In genomic region chr6:36631326-36632046, GRCh38 we compare ENCODE assay signal across 33 cellular contexts. TPM values are rescaled to one million over a fixed set of nuclear protein-coding genes. Genes with fewer than 3 reads are reported as not detected.
DNase-seq lines count a peak whose midpoint lies in the region; ATAC-seq and TF ChIP-seq lines count a peak whose summit lies in the region.
"Had no signal": no experiment of that assay in that cellular context is flagged by ENCODE, and none has a peak within 500 bp of the region (broad histone marks: within the 10 kb centered on the region; RNA-seq: fewer than 3 reads in every experiment).

No MANE protein-coding gene starts in this region.

- no peak overlapping the region for H2BK120ac ChIP-seq in mesenchymal stem cell (ENCODE audit: low read depth, low read length)

- no peaks in the 10 kb centered on the region for H3K36me3 ChIP-seq in HEK293 (ENCODE audit: control insufficient read depth in 2 of 2, insufficient read depth in 1 of 2, low read length in 2 of 2)
- no peaks in the 10 kb centered on the region for H3K36me3 ChIP-seq in mesenchymal stem cell (ENCODE audit: control insufficient read depth in 1 of 2, insufficient read depth in 2 of 2, low read depth in 1 of 2, low read length in 2 of 2)
- H3K36me3 ChIP-seq in upper lobe of right lung: no peaks in the 10 kb centered on the region
- H3K36me3 ChIP-seq: MG63, pancreas had no signal

- H3K36me3 Mint-ChIP-seq in dendritic cell treated with granulocyte-macrophage colony-stimulating factor and Interleukin-4, amounts not matched to agents 40 ng/mL and 50 ng/mL, for 4 days (ENCODE audit: low read depth): no peaks in the 10 kb centered on the region

- no peak overlapping the region for H3K4ac ChIP-seq in mesenchymal stem cell (ENCODE audit: low read depth in 1 of 2, low read length in 2 of 2)

- H4K8ac ChIP-seq in mesenchymal stem cell (ENCODE audit: low read length): no peak overlapping the region

- no peak for TF ChIP-seq CTCF in HEK293 (tag by site-specific recombination; IDR thresholded peaks at IDR 0.05)
- TF ChIP-seq CTCF in upper lobe of right lung (IDR thresholded peaks at IDR 0.05): no peak

- no peak overlapping the region for H3K9ac ChIP-seq in mesenchymal stem cell (ENCODE audit: low read length)
- H3K9ac ChIP-seq: KMS-11 had no signal

- WGBS in mesenchymal stem cell: 80% methylated on average over 17 of the region's 17 CpGs

- H3K27me3 ChIP-seq in mesenchymal stem cell (ENCODE audit: control insufficient read depth in 1 of 2, insufficient read depth in 1 of 2, low read length in 2 of 2) (no peaks in the 10 kb centered on the region), upper lobe of right lung (no peaks in the 10 kb centered on the region)
- H3K27me3 ChIP-seq: MG63, pancreas had no signal

- no peak overlapping the region for H3K23ac ChIP-seq in mesenchymal stem cell (ENCODE audit: low read length in 2 of 2)

- H3K18ac ChIP-seq in mesenchymal stem cell (ENCODE audit: low read depth in 1 of 2, low read length in 2 of 2): peak overlapping the region in 1 of 2 experiments; percentile 37

- H3K9me3 Mint-ChIP-seq in dendritic cell treated with granulocyte-macrophage colony-stimulating factor and Interleukin-4, amounts not matched to agents 40 ng/mL and 50 ng/mL, for 4 days: no peaks in the 10 kb centered on the region
- H3K9me3 Mint-ChIP-seq: central memory CD8-positive, alpha-beta T cell; endodermal cell; HFFc6; stimulated activated naive CD8-positive, alpha-beta T cell treated with anti-CD3 and anti-CD28 coated beads, Interleukin-15, Interleukin-2, amounts not matched to agents 100 ng/mL and 50 ng/mL, for 24 hours had no signal

- no peak overlapping the region for H3K4me2 ChIP-seq in mesenchymal stem cell (ENCODE audit: low read length, poor library complexity, severe bottlenecking)
- H3K4me2 ChIP-seq: KMS-11, smooth muscle cell had no signal

- intact Hi-C loops in dendritic cell treated with granulocyte-macrophage colony-stimulating factor and Interleukin-4, amounts not matched to agents 40 ng/mL and 50 ng/mL, for 4 days (cut with micrococcal nuclease): no loop called here
- intact Hi-C loops in upper lobe of right lung (cut with DNase I): no loop called here

- H3K4me3 Mint-ChIP-seq in dendritic cell treated with granulocyte-macrophage colony-stimulating factor and Interleukin-4, amounts not matched to agents 40 ng/mL and 50 ng/mL, for 4 days: no peak overlapping the region
- H3K4me3 Mint-ChIP-seq: central memory CD8-positive, alpha-beta T cell; endodermal cell; HFFc6; stimulated activated naive CD8-positive, alpha-beta T cell treated with anti-CD3 and anti-CD28 coated beads, Interleukin-15, Interleukin-2, amounts not matched to agents 100 ng/mL and 50 ng/mL, for 24 hours; T-helper 17 cell had no signal

- H2AFZ ChIP-seq in mesenchymal stem cell (ENCODE audit: low read depth, low read length): no peak overlapping the region

- H3K27ac ChIP-seq in HEK293 (ENCODE audit: extremely low read depth, low read depth, low read length): no peak overlapping the region
- no peak overlapping the region for H3K27ac ChIP-seq in mesenchymal stem cell (ENCODE audit: low read length, poor library complexity, severe bottlenecking)
- H3K27ac ChIP-seq in upper lobe of right lung: peak overlapping the region; percentile 14
- H3K27ac ChIP-seq: KMS-11, pancreas had no signal

- CTCF ChIA-PET in HEK293 (lab: Yijun Ruan, JAX): interaction anchor here (0.6 to 1.8 kb wide), 6 partner anchors 13 to 151 kb away, joined by 3 to 5 read pairs (median 4); no protein-coding TSS in a partner anchor

- ATAC-seq in upper lobe of right lung (peak; percentile 64), HG03571 (IDR thresholded peaks at IDR 0.05; ENCODE audit: unreplicated experiment) (no peak), GM19395 (IDR thresholded peaks at IDR 0.05; ENCODE audit: unreplicated experiment) (no peak)
- ATAC-seq: activated CD4-positive, CD25-positive, alpha-beta regulatory T cell treated with anti-CD3 and anti-CD28 coated beads, Interleukin-2, amount 50 U/mL, for 24 hours; left ventricle myocardium superior; mucosa of descending colon; pancreas; Right ventricle myocardium inferior; SK-N-SH treated with all-trans-retinoic acid at 6 μM for 48 hours; T-helper 17 cell had no signal

- no peak overlapping the region for H2BK15ac ChIP-seq in mesenchymal stem cell (ENCODE audit: low read depth, poor library complexity, severe bottlenecking)

- peak overlapping the region; percentile 4 for H2AK5ac ChIP-seq in mesenchymal stem cell (ENCODE audit: low read length, severe bottlenecking)

- H3K4me1 ChIP-seq in HEK293 (ENCODE audit: control insufficient read depth, insufficient read depth, low read length) (0 out of 2 replicates have a peak, but pooled peaks cover 3% of the 10 kb centered on the region), mesenchymal stem cell (ENCODE audit: control insufficient read depth, insufficient read depth, low read depth, low read length) (peaks cover 30% of the 10 kb centered on the region), upper lobe of right lung (peaks cover 35% of the 10 kb centered on the region)

- H3K14ac ChIP-seq in mesenchymal stem cell (ENCODE audit: low read length in 2 of 2): no peak overlapping the region

- no peak overlapping the region for H4K91ac ChIP-seq in mesenchymal stem cell (ENCODE audit: low read length)

- H3K79me1 ChIP-seq in mesenchymal stem cell (replicated peaks; ENCODE audit: low read length, poor library complexity, severe bottlenecking): peaks cover 2% of the 10 kb centered on the region

- no peak overlapping the region for H2BK12ac ChIP-seq in mesenchymal stem cell (ENCODE audit: low read length in 2 of 2)

- H3K27me3 Mint-ChIP-seq in dendritic cell treated with granulocyte-macrophage colony-stimulating factor and Interleukin-4, amounts not matched to agents 40 ng/mL and 50 ng/mL, for 4 days: no peaks in the 10 kb centered on the region
- H3K27me3 Mint-ChIP-seq: central memory CD8-positive, alpha-beta T cell; stimulated activated naive CD8-positive, alpha-beta T cell treated with anti-CD3 and anti-CD28 coated beads, Interleukin-15, Interleukin-2, amounts not matched to agents 100 ng/mL and 50 ng/mL, for 24 hours; T-helper 17 cell had no signal

- peaks cover 80% of the 10 kb centered on the region for H3K4me1 Mint-ChIP-seq in dendritic cell treated with granulocyte-macrophage colony-stimulating factor and Interleukin-4, amounts not matched to agents 40 ng/mL and 50 ng/mL, for 4 days (ENCODE audit: low read depth)
- H3K4me1 Mint-ChIP-seq: central memory CD8-positive, alpha-beta T cell; endodermal cell had no signal

- no peak overlapping the region for H2BK5ac ChIP-seq in mesenchymal stem cell (ENCODE audit: low read depth, low read length, poor library complexity, severe bottlenecking)

- no peaks in the 10 kb centered on the region for H3K9me3 ChIP-seq in HEK293 (ENCODE audit: control insufficient read depth, insufficient read depth, low read depth, low read length)
- H3K9me3 ChIP-seq in mesenchymal stem cell (ENCODE audit: control insufficient read depth, low read length): no peaks in the 10 kb centered on the region
- no peaks in the 10 kb centered on the region for H3K9me3 ChIP-seq in upper lobe of right lung
- H3K9me3 ChIP-seq: MG63, mucosa of descending colon, pancreas had no signal

- peak overlapping the region; percentile 93 for H3K27ac Mint-ChIP-seq in dendritic cell treated with granulocyte-macrophage colony-stimulating factor and Interleukin-4, amounts not matched to agents 40 ng/mL and 50 ng/mL, for 4 days
- H3K27ac Mint-ChIP-seq: endodermal cell; HFFc6; stimulated activated naive CD8-positive, alpha-beta T cell treated with anti-CD3 and anti-CD28 coated beads, Interleukin-15, Interleukin-2, amounts not matched to agents 100 ng/mL and 50 ng/mL, for 24 hours; T-helper 17 cell had no signal

- DNase-seq in mesenchymal stem cell (no peak), upper lobe of right lung (peak; percentile 72), NCI-H2227 (lab: John Stamatoyannopoulos, UW; ENCODE audit: unreplicated experiment) (no peak)
- DNase-seq: activated CD4-positive, alpha-beta T cell treated with anti-CD3 and anti-CD28 coated beads, Interleukin-2, amount 50 U/mL, for 48 hours; activated T-cell treated with anti-CD3 and anti-CD28 coated beads, Interleukin-2, amount 50 U/mL, for 48 hours; C1 segment of cervical spinal cord; dermis blood vessel endothelial cell; DMS79; endodermal cell; GF-D8; glutamatergic neuron; HFFc6; left ventricle myocardium superior; MG63; NCI-H1417; NCI-H2029; NCI-H2227 treated with DMSO at 0.1 percent for 48 hours; NCI-H526 treated with DMSO at 0.1 percent for 48 hours; pancreas; stimulated activated CD4-positive, alpha-beta T cell treated with anti-CD3 and anti-CD28 coated beads, Interleukin-1b, Interleukin-23, amount 100 ng/mL, for 48 hours; T-helper 17 cell had no signal

- POLR2A ChIA-PET in HEK293 (lab: Yijun Ruan, JAX): interaction anchor here (0.8 to 1.5 kb wide), 2 partner anchors 47 kb away, joined by 3 read pairs; partner anchors contain the start of gene CDKN1A

- H3K4me3 ChIP-seq in HEK293 (ENCODE audit: low read depth, low read length): no peak overlapping the region
- H3K4me3 ChIP-seq in mesenchymal stem cell (ENCODE audit: insufficient read depth in 1 of 2, low read depth in 1 of 2, low read length in 2 of 2): no peak overlapping the region
- H3K4me3 ChIP-seq in upper lobe of right lung: no peak overlapping the region
- H3K4me3 ChIP-seq: MG63, mucosa of descending colon, pancreas, smooth muscle cell had no signal

TF ChIP-seq in HEK293, 187 proteins besides CTCF, POLR2A, EP300 and RAD21:
- TF ChIP-seq ZNF341 (tag by site-specific recombination; IDR thresholded peaks at IDR 0.05; ENCODE audit: low read depth): peak; percentile 72
- TF ChIP-seq MYNN (tag by site-specific recombination; IDR thresholded peaks at IDR 0.05; ENCODE audit: borderline replicate concordance): no peak
- no peak for TF ChIP-seq ZNF155 (tag by site-specific recombination; IDR thresholded peaks at IDR 0.05)
- no peak for TF ChIP-seq KLF9 (tag by site-specific recombination; IDR thresholded peaks at IDR 0.05; ENCODE audit: low read depth)
- no peak for TF ChIP-seq ZBTB8A (tag by site-specific recombination; IDR thresholded peaks at IDR 0.05)
- TF ChIP-seq ZNF701 (tag by site-specific recombination; IDR thresholded peaks at IDR 0.05): no peak
TF ChIP-seq in HEK293: peak in this region for 1.

RNA-seq across cellular contexts. Expression of gene SRSF3, which starts 37.3 kb away (rescaled TPM):
- polyA plus RNA-seq in mesenchymal stem cell (2013, experiment 1 of 2): 146 TPM
- 152 TPM for polyA plus RNA-seq in mesenchymal stem cell (2013, experiment 2 of 2)
- 169 TPM for total RNA-seq in upper lobe of right lung

RNA-seq across cellular contexts. Expression of gene CDKN1A, which starts 47.0 kb away (rescaled TPM):
- 604 TPM for polyA plus RNA-seq in mesenchymal stem cell (2013, experiment 1 of 2)
- 615 TPM for polyA plus RNA-seq in mesenchymal stem cell (2013, experiment 2 of 2)
- 151 TPM for total RNA-seq in upper lobe of right lung
